8 cellular contexts compared by ENCODE assay signal in genomic region chr5:180208435-180209081, GRCh38. TPM values are rescaled to one million over a fixed set of nuclear protein-coding genes. Genes with fewer than 3 reads are reported as not detected.
DNase-seq lines count a peak whose midpoint lies in the region; ATAC-seq and TF ChIP-seq lines count a peak whose summit lies in the region.

No MANE protein-coding gene starts in this region.

- TF ChIP-seq CTCF in CD14-positive monocyte (IDR thresholded peaks at IDR 0.05), result no peak
- no peak for TF ChIP-seq CTCF in mesothelial cell of epicardium (IDR thresholded peaks at IDR 0.05; ENCODE audit: unreplicated experiment)

- peaks cover 8% of the 10 kb centered on the region for H3K4me1 Mint-ChIP-seq in CD14-positive monocyte
- H3K4me1 Mint-ChIP-seq in central memory CD8-positive, alpha-beta T cell, result peaks cover 11% of the 10 kb centered on the region
- peaks cover 6% of the 10 kb centered on the region for H3K4me1 Mint-ChIP-seq in mesothelial cell of epicardium

- H3K27ac Mint-ChIP-seq in CD14-positive monocyte (no peak overlapping the region), mesothelial cell of epicardium (no peak overlapping the region)
- no peak overlapping the region for H3K27ac Mint-ChIP-seq in central memory CD8-positive, alpha-beta T cell (ENCODE audit: low read depth)

- peaks cover 0 to 13% (median 5%) of the 10 kb centered on the region in 7 donors for H3K9me3 Mint-ChIP-seq in CD14-positive monocyte
- no peaks in the 10 kb centered on the region for H3K9me3 Mint-ChIP-seq in central memory CD8-positive, alpha-beta T cell
- no peaks in the 10 kb centered on the region for H3K9me3 Mint-ChIP-seq in mesothelial cell of epicardium

- H3K36me3 Mint-ChIP-seq in CD14-positive monocyte, result peaks cover 5 to 7% of the 10 kb centered on the region in 2 donors
- H3K36me3 Mint-ChIP-seq in central memory CD8-positive, alpha-beta T cell (ENCODE audit: insufficient read depth), result no peaks in the 10 kb centered on the region
- H3K36me3 Mint-ChIP-seq in mesothelial cell of epicardium, result no peaks in the 10 kb centered on the region

- H3K27me3 Mint-ChIP-seq in CD14-positive monocyte (ENCODE audit: low read depth in 3 of 3), result peaks cover 26 to 61% (median 45%) of the 10 kb centered on the region in 3 donors
- peaks cover 84% of the 10 kb centered on the region for H3K27me3 Mint-ChIP-seq in central memory CD8-positive, alpha-beta T cell
- peaks cover 35% of the 10 kb centered on the region for H3K27me3 Mint-ChIP-seq in mesothelial cell of epicardium (ENCODE audit: low read depth)

- intact Hi-C loops in CD14-positive monocyte (cut with micrococcal nuclease), result loop anchor here in 1 of 2 donors (2.0 to 5.0 kb wide), 2 partner anchors 82 to 119 kb away; no protein-coding TSS in a partner anchor

- ATAC-seq in GM19397 (IDR thresholded peaks at IDR 0.05; ENCODE audit: unreplicated experiment) (peak; percentile 24), GM18861 (IDR thresholded peaks at IDR 0.05; ENCODE audit: unreplicated experiment) (no peak)
- peak; percentile 24 for ATAC-seq in central memory CD8-positive, alpha-beta T cell (replicated peaks; ENCODE audit: extremely low read depth, poor library complexity, severe bottlenecking)

- H3K4me3 Mint-ChIP-seq in CD14-positive monocyte (peak overlapping the region; percentile 72 to 92), mesothelial cell of epicardium (peak overlapping the region; percentile 62)
- peak overlapping the region; percentile 5 for H3K4me3 Mint-ChIP-seq in central memory CD8-positive, alpha-beta T cell

- DNase-seq in CD14-positive monocyte (ENCODE audit: low spot score), result no peak
- DNase-seq in NCI-H69 (lab: John Stamatoyannopoulos, UW), result peak; percentile 68
- DNase-seq in central memory CD8-positive, alpha-beta T cell (ENCODE audit: low spot score in 2 of 2), result no peak
- DNase-seq in mesothelial cell of epicardium (ENCODE audit: low spot score in 2 of 2, unreplicated experiment in 2 of 2), result no peak
- DNase-seq in stimulated activated naive CD4-positive, alpha-beta T cell (lab: John Stamatoyannopoulos, UW), result no peak
- no peak for DNase-seq in cortex of kidney (lab: John Stamatoyannopoulos, UW)

RNA-seq across cellular contexts. Expression of gene RASGEF1C, which starts 0.5 kb away (rescaled TPM):
- not detected for polyA plus RNA-seq in CD14-positive monocyte
- 0.36 to 0.58 TPM (median 0.42 TPM) in 3 replicates for total RNA-seq in mesothelial cell of epicardium

Comparison
In these comparisons a context has a peak if more than half of its experiments do, and no peak if none do; other contexts are left out.
1. H3K4me3 Mint-ChIP-seq: peak in every context shown above with its lines; median percentile 82 in CD14-positive monocyte; 62 in mesothelial cell of epicardium; 5 in central memory CD8-positive, alpha-beta T cell.